Comparison of ENCODE assay signal across 1 cellular context in genomic region chr12:69610729-69611128, GRCh38.
TF ChIP-seq lines count a peak whose summit lies in the region.

LRRC10 (minus strand) TSS chr12:69610907; CDS start chr12:69610838, 69 bp downstream.

TF ChIP-seq in K562, 482 proteins besides CTCF, POLR2A, EP300 and RAD21 (continued from another document):
- TF ChIP-seq YY1 (IDR thresholded peaks at IDR 0.05; ENCODE audit: borderline replicate concordance in 1 of 3, control insufficient read depth in 1 of 3, extremely low read depth in 1 of 3, insufficient read depth in 3 of 3, insufficient read length in 1 of 3, insufficient replicate concordance in 2 of 3, low read depth in 1 of 3, low read length in 2 of 3) (peak in 1 of 3 experiments; percentile 17), TFAP4 (CRISPR knock-in tag; IDR thresholded peaks at IDR 0.05; ENCODE audit: borderline replicate concordance) (peak; percentile 20; the same call in 1 of the 2 replicates)
